17 cellular contexts compared by ENCODE assay signal in the genomic region with DNA sequence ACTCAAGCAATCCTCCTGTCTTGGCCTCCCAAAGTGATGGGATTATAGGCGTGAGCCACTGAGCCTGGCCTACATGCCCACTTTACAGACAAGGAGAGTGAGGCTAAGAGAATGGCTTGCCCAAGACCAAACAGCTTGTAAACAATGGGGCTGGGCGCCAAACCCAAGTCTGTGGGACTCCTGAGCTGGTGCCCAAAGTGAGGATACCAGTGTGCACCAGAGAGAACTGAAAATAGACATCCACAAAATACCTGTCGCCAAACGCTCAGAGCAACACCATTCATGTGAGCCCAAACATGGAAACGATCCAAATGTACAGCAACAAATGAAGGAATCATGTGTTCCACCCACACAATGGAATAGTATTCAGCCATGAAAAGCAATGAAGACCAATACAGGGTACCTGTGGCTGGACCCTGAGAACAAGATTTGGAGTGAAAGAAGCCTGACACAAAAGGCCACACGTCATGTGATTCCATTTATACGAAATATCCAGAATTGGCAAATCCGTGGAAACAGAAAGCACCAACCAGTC.
"Had no signal": no experiment of that assay in that cellular context is flagged by ENCODE, and none has a peak within 500 bp of the region (broad histone marks: within the 10 kb centered on the region; RNA-seq: fewer than 3 reads in every experiment).

No MANE protein-coding gene starts in this region.

- DNase-seq: activated B cell treated with CpG ODN at 0.5 μM for 24 hours; activated CD4-positive, alpha-beta memory T cell treated with anti-CD3 and anti-CD28 coated beads for 36 hours; activated CD4-positive, alpha-beta T cell treated with anti-CD3 and anti-CD28 coated beads for 4 hours; activated naive CD4-positive, alpha-beta T cell; activated T-cell treated with anti-CD3 and anti-CD28 coated beads for 4 hours; anterior cingulate cortex; brain microvascular endothelial cell; esophagus squamous epithelium; mesendoderm; natural killer cell; small intestine; stimulated activated CD4-positive, alpha-beta T cell treated with anti-CD3 and anti-CD28 coated beads, Interleukin-15, amount 100 ng/mL, for 24 hours; stimulated activated CD4-positive, alpha-beta T cell treated with anti-CD3 and anti-CD28 coated beads, Interleukin-2, amount 100 ng/mL, for 48 hours; T-cell; transverse colon had no signal

- H3K27me3 Mint-ChIP-seq: activated B cell treated with CpG ODN at 0.5 μM for 24 hours; activated CD4-positive, alpha-beta memory T cell treated with anti-CD3 and anti-CD28 coated beads for 36 hours; central memory CD8-positive, alpha-beta T cell; stimulated activated naive CD8-positive, alpha-beta T cell treated with anti-CD3 and anti-CD28 coated beads, Interleukin-15, Interleukin-2, amounts not matched to agents 100 ng/mL and 50 ng/mL, for 24 hours; T-cell had no signal

- H3K4me1 Mint-ChIP-seq: activated B cell treated with CpG ODN at 0.5 μM for 24 hours; central memory CD8-positive, alpha-beta T cell; natural killer cell had no signal

- H3K4me3 Mint-ChIP-seq: activated B cell treated with CpG ODN at 0.5 μM for 24 hours; activated CD4-positive, alpha-beta memory T cell treated with anti-CD3 and anti-CD28 coated beads for 36 hours; central memory CD8-positive, alpha-beta T cell; natural killer cell; stimulated activated naive CD8-positive, alpha-beta T cell treated with anti-CD3 and anti-CD28 coated beads, Interleukin-15, Interleukin-2, amounts not matched to agents 100 ng/mL and 50 ng/mL, for 24 hours; T-cell had no signal

- FAIRE-seq: small intestine had no signal

- H3K9me3 Mint-ChIP-seq: activated B cell treated with CpG ODN at 0.5 μM for 24 hours; activated CD4-positive, alpha-beta memory T cell treated with anti-CD3 and anti-CD28 coated beads for 36 hours; central memory CD8-positive, alpha-beta T cell; natural killer cell; stimulated activated naive CD8-positive, alpha-beta T cell treated with anti-CD3 and anti-CD28 coated beads, Interleukin-15, Interleukin-2, amounts not matched to agents 100 ng/mL and 50 ng/mL, for 24 hours; T-cell had no signal

- H3K27ac Mint-ChIP-seq: activated B cell treated with CpG ODN at 0.5 μM for 24 hours; activated CD4-positive, alpha-beta memory T cell treated with anti-CD3 and anti-CD28 coated beads for 36 hours; natural killer cell; stimulated activated naive CD8-positive, alpha-beta T cell treated with anti-CD3 and anti-CD28 coated beads, Interleukin-15, Interleukin-2, amounts not matched to agents 100 ng/mL and 50 ng/mL, for 24 hours; T-cell had no signal

- H3K36me3 Mint-ChIP-seq: activated CD4-positive, alpha-beta memory T cell treated with anti-CD3 and anti-CD28 coated beads for 36 hours; natural killer cell; T-cell had no signal
